In genomic region chr2:37083873-37084792, GRCh38 we compare ENCODE assay signal across 1 cellular context.
TF ChIP-seq lines count a peak whose summit lies in the region.

TSS of gene GPATCH11 (plus strand) at chr2:37084518. CDS start at chr2:37088382, 3,864 bp downstream.
TSS of gene HEATR5B (minus strand) at chr2:37084372. CDS start at chr2:37083414, 958 bp downstream.

TF ChIP-seq in GM12878, 131 proteins besides CTCF, POLR2A, EP300 and RAD21 (continued from another document and continues in another):
- TF ChIP-seq SUZ12 (IDR thresholded peaks at IDR 0.05; ENCODE audit: unreplicated experiment) (no peak), ZNF687 (IDR thresholded peaks at IDR 0.05) (peak; percentile 84), MAX (IDR thresholded peaks at IDR 0.05; ENCODE audit: low read depth, low read length) (peak; percentile 24; the same call in 1 of the 2 replicates), IRF5 (IDR thresholded peaks at IDR 0.05; ENCODE audit: borderline replicate concordance) (0 out of 2 replicates have a peak, but pooled peaks have one; percentile 13), POU2F2 (IDR thresholded peaks at IDR 0.05; ENCODE audit: borderline replicate concordance, low read depth, low read length) (no peak; the same call in 2 of the 3 replicates), ZBTB33 (IDR thresholded peaks at IDR 0.05) (0 out of 2 replicates have a peak, but pooled peaks have one; percentile 36), NRF1 (conservative IDR thresholded peaks at IDR 0.05; ENCODE audit: low read depth, low read length) (peak; percentile 89), HDAC2 (IDR thresholded peaks at IDR 0.05) (0 out of 2 replicates have a peak, but pooled peaks have one; percentile 25), IKZF2 (IDR thresholded peaks at IDR 0.05) (peak; percentile 84 to 88), TCF3 (IDR thresholded peaks at IDR 0.05; ENCODE audit: borderline replicate concordance, insufficient read depth, low read depth, low read length) (0 out of 2 replicates have a peak, but pooled peaks have one; percentile 18), ZNF207 (IDR thresholded peaks at IDR 0.05; ENCODE audit: borderline replicate concordance) (0 out of 2 replicates have a peak, but pooled peaks have one; percentile 39), ZNF274 (IDR thresholded peaks at IDR 0.05; ENCODE audit: insufficient read depth, insufficient read length) (no peak), TCF7 (IDR thresholded peaks at IDR 0.05; ENCODE audit: borderline replicate concordance) (no peak), RB1 (IDR thresholded peaks at IDR 0.05; ENCODE audit: borderline replicate concordance) (peak; percentile 33; the same call in 1 of the 2 replicates), BCLAF1 (IDR thresholded peaks at IDR 0.05) (no peak), CREB1 (IDR thresholded peaks at IDR 0.05; ENCODE audit: low read depth) (peak; percentile 55; the same call in 1 of the 2 replicates), ASH2L (IDR thresholded peaks at IDR 0.05; ENCODE audit: borderline replicate concordance, low read depth) (peak; percentile 84; the same call in 1 of the 2 replicates), HCFC1 (IDR thresholded peaks at IDR 0.05; ENCODE audit: low read length) (no peak; the same call in 1 of the 2 replicates), HSF1 (IDR thresholded peaks at IDR 0.05; ENCODE audit: low read depth, low read length) (0 out of 2 replicates have a peak, but pooled peaks have one; percentile 8), EED (IDR thresholded peaks at IDR 0.05; ENCODE audit: low read depth) (peak; percentile 1), LARP7 (IDR thresholded peaks at IDR 0.05) (peak; percentile 72; the same call in 1 of the 2 replicates), E2F4 (IDR thresholded peaks at IDR 0.05; ENCODE audit: low read depth, low read length) (peak; percentile 63; the same call in 1 of the 2 replicates), ETV6 (conservative IDR thresholded peaks at IDR 0.05 in 1 of 2, IDR thresholded peaks at IDR 0.05 in 1 of 2; ENCODE audit: borderline replicate concordance in 1 of 2, low read depth in 1 of 2) (no peak), POLR2AphosphoS5 (IDR thresholded peaks at IDR 0.05; ENCODE audit: low read length) (peak; percentile 77), EGR1 (IDR thresholded peaks at IDR 0.05; ENCODE audit: borderline replicate concordance in 1 of 2, low read depth in 2 of 2, low read length in 2 of 2) (0 out of 3 replicates have a peak, but pooled peaks of 1 of the 2 experiments have one; percentile 28), KLF5 (IDR thresholded peaks at IDR 0.05; ENCODE audit: partially characterized antibody) (no peak), ZNF622 (IDR thresholded peaks at IDR 0.05) (no peak), NKRF (conservative IDR thresholded peaks at IDR 0.05) (peak; percentile 94), TBL1XR1 (IDR thresholded peaks at IDR 0.05; ENCODE audit: low read depth, low read length) (0 out of 2 replicates have a peak, but pooled peaks have one; percentile 44), RUNX3 (IDR thresholded peaks at IDR 0.05; ENCODE audit: low read length) (peak; percentile 79), GATAD2B (conservative IDR thresholded peaks at IDR 0.05; ENCODE audit: low read depth) (peak; percentile 81; the same call in 1 of the 2 replicates), RELA (IDR thresholded peaks at IDR 0.05; ENCODE audit: borderline replicate concordance, partially characterized antibody) (peak; percentile 12), MLLT1 (IDR thresholded peaks at IDR 0.05) (peak; percentile 83), TAF1 (IDR thresholded peaks at IDR 0.05; ENCODE audit: borderline replicate concordance, low read depth, low read length) (peak; percentile 51; the same call in 1 of the 2 replicates), WRNIP1 (IDR thresholded peaks at IDR 0.05; ENCODE audit: borderline replicate concordance, low read depth, low read length) (0 out of 2 replicates have a peak, but pooled peaks have one; percentile 18), MTA2 (IDR thresholded peaks at IDR 0.05; ENCODE audit: low read depth) (0 out of 2 replicates have a peak, but pooled peaks have one; percentile 24), POLR2AphosphoS2 (IDR thresholded peaks at IDR 0.05; ENCODE audit: low read depth, low read length) (0 out of 2 replicates have a peak, but pooled peaks have one; percentile 50), IKZF1 (conservative IDR thresholded peaks at IDR 0.05) (peak; percentile 97), FOXK2 (IDR thresholded peaks at IDR 0.05) (peak; percentile 86), TARDBP (IDR thresholded peaks at IDR 0.05; ENCODE audit: borderline replicate concordance) (no peak), NBN (IDR thresholded peaks at IDR 0.05) (peak; percentile 80), BHLHE40 (IDR thresholded peaks at IDR 0.05; ENCODE audit: borderline replicate concordance in 1 of 2, low read depth in 2 of 2, low read length in 1 of 2) (peak in 1 of 2 experiments; percentile 50; a peak in 2 of 4 replicates)
